ENCODE assay signal across 19 cellular contexts in genomic region chr16:49600976-49601375, GRCh38.
"Had no signal": no experiment of that assay in that cellular context is flagged by ENCODE, and none has a peak within 500 bp of the region (broad histone marks: within the 10 kb centered on the region; RNA-seq: fewer than 3 reads in every experiment).

No MANE protein-coding gene starts in this region.

- ATAC-seq: esophagus mucosa; heart right ventricle; left lung; lower lobe of right lung; natural killer cell treated with Interleukin-12 subunit alpha and Interleukin-12 subunit beta and Interleukin-15 and Interleukin-18, amount 100 ng/mL, for 72 hours had no signal

- H3K9me3 Mint-ChIP-seq: memory B cell; natural killer cell treated with Interleukin-12 subunit alpha and Interleukin-12 subunit beta and Interleukin-15 and Interleukin-18, amount 100 ng/mL, for 72 hours had no signal

- H3K4me1 ChIP-seq: colonic mucosa, uterus had no signal

- H3K36me3 ChIP-seq: colonic mucosa, heart right ventricle, left lung, lower lobe of right lung, neutrophil, sigmoid colon, stomach, uterus had no signal

- H3K27me3 ChIP-seq: colonic mucosa, heart right ventricle, left lung, neutrophil, sigmoid colon, stomach, uterus had no signal

- H3K9me3 ChIP-seq: colonic mucosa, heart right ventricle, left lung, lower lobe of right lung, neutrophil, sigmoid colon, stomach, uterus had no signal

- H3K4me3 Mint-ChIP-seq: memory B cell; natural killer cell treated with Interleukin-12 subunit alpha and Interleukin-12 subunit beta and Interleukin-15 and Interleukin-18, amount 100 ng/mL, for 72 hours had no signal

- H3K27ac Mint-ChIP-seq: memory B cell; natural killer cell treated with Interleukin-12 subunit alpha and Interleukin-12 subunit beta and Interleukin-15 and Interleukin-18, amount 100 ng/mL, for 72 hours had no signal

- H3K27ac ChIP-seq: colonic mucosa, heart right ventricle, left lung, lower lobe of right lung, neutrophil, sigmoid colon, skin epidermis, stomach, uterus had no signal

- H3K4me3 ChIP-seq: colonic mucosa, heart right ventricle, left lung, lower lobe of right lung, sigmoid colon, skin epidermis, stomach, uterus had no signal

- H3K4me1 Mint-ChIP-seq: memory B cell had no signal

- H3K36me3 Mint-ChIP-seq: memory B cell; natural killer cell treated with Interleukin-12 subunit alpha and Interleukin-12 subunit beta and Interleukin-15 and Interleukin-18, amount 100 ng/mL, for 72 hours had no signal

- DNase-seq: colonic mucosa; effector CD8-positive, alpha-beta T cell; heart right ventricle; hypothalamus; left lung; lower lobe of right lung; midbrain; posterior cingulate gyrus; sigmoid colon; stimulated activated CD4-positive, alpha-beta T cell treated with anti-CD3 and anti-CD28 coated beads, Interleukin-12 subunit alpha, Interleukin-12 subunit beta, amount 100 ng/mL, for 4 hours; stimulated activated naive CD4-positive, alpha-beta T cell; trophoblast cell had no signal
